1 cellular context compared by ENCODE assay signal in genomic region chr2:160315337-160315736, GRCh38.
TF ChIP-seq lines count a peak whose summit lies in the region.

No MANE protein-coding gene starts in this region.

TF ChIP-seq in GM23338, 12 proteins besides CTCF, POLR2A, EP300 and RAD21 (continued from another document):
- TF ChIP-seq, protein P1, sequence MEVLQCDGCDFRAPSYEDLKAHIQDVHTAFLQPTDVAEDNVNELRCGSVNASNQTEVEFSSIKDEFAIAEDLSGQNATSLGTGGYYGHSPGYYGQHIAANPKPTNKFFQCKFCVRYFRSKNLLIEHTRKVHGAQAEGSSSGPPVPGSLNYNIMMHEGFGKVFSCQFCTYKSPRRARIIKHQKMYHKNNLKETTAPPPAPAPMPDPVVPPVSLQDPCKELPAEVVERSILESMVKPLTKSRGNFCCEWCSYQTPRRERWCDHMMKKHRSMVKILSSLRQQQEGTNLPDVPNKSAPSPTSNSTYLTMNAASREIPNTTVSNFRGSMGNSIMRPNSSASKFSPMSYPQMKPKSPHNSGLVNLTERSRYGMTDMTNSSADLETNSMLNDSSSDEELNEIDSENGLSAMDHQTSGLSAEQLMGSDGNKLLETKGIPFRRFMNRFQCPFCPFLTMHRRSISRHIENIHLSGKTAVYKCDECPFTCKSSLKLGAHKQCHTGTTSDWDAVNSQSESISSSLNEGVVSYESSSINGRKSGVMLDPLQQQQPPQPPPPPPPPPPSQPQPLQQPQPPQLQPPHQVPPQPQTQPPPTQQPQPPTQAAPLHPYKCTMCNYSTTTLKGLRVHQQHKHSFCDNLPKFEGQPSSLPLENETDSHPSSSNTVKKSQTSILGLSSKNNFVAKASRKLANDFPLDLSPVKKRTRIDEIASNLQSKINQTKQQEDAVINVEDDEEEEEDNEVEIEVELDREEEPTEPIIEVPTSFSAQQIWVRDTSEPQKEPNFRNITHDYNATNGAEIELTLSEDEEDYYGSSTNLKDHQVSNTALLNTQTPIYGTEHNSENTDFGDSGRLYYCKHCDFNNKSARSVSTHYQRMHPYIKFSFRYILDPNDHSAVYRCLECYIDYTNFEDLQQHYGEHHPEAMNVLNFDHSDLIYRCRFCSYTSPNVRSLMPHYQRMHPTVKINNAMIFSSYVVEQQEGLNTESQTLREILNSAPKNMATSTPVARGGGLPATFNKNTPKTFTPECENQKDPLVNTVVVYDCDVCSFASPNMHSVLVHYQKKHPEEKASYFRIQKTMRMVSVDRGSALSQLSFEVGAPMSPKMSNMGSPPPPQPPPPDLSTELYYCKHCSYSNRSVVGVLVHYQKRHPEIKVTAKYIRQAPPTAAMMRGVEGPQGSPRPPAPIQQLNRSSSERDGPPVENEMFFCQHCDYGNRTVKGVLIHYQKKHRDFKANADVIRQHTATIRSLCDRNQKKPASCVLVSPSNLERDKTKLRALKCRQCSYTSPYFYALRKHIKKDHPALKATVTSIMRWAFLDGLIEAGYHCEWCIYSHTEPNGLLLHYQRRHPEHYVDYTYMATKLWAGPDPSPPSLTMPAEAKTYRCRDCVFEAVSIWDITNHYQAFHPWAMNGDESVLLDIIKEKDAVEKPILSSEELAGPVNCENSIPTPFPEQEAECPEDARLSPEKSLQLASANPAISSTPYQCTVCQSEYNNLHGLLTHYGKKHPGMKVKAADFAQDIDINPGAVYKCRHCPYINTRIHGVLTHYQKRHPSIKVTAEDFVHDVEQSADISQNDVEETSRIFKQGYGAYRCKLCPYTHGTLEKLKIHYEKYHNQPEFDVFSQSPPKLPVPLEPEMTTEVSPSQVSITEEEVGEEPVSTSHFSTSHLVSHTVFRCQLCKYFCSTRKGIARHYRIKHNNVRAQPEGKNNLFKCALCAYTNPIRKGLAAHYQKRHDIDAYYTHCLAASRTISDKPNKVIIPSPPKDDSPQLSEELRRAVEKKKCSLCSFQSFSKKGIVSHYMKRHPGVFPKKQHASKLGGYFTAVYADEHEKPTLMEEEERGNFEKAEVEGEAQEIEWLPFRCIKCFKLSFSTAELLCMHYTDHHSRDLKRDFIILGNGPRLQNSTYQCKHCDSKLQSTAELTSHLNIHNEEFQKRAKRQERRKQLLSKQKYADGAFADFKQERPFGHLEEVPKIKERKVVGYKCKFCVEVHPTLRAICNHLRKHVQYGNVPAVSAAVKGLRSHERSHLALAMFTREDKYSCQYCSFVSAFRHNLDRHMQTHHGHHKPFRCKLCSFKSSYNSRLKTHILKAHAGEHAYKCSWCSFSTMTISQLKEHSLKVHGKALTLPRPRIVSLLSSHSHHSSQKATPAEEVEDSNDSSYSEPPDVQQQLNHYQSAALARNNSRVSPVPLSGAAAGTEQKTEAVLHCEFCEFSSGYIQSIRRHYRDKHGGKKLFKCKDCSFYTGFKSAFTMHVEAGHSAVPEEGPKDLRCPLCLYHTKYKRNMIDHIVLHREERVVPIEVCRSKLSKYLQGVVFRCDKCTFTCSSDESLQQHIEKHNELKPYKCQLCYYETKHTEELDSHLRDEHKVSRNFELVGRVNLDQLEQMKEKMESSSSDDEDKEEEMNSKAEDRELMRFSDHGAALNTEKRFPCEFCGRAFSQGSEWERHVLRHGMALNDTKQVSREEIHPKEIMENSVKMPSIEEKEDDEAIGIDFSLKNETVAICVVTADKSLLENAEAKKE (CRISPR knock-in tag; IDR thresholded peaks at IDR 0.05) = no peak
- TF ChIP-seq, protein P2, sequence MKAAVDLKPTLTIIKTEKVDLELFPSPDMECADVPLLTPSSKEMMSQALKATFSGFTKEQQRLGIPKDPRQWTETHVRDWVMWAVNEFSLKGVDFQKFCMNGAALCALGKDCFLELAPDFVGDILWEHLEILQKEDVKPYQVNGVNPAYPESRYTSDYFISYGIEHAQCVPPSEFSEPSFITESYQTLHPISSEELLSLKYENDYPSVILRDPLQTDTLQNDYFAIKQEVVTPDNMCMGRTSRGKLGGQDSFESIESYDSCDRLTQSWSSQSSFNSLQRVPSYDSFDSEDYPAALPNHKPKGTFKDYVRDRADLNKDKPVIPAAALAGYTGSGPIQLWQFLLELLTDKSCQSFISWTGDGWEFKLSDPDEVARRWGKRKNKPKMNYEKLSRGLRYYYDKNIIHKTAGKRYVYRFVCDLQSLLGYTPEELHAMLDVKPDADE (IDR thresholded peaks at IDR 0.05) = no peak
- TF ChIP-seq ZNF331 (CRISPR knock-in tag; IDR thresholded peaks at IDR 0.05; ENCODE audit: low read depth) = no peak
- TF ChIP-seq EZH2 (IDR thresholded peaks at IDR 0.05; ENCODE audit: low read depth, unreplicated experiment) = no peak
- TF ChIP-seq STAT1 (IDR thresholded peaks at IDR 0.05; ENCODE audit: unreplicated experiment) = no peak
- no peak for TF ChIP-seq CREB1 (CRISPR knock-in tag; IDR thresholded peaks at IDR 0.05; ENCODE audit: low read depth)
- no peak for TF ChIP-seq EZH2phosphoT487 (IDR thresholded peaks at IDR 0.05; ENCODE audit: unreplicated experiment)
